ENCODE assay signal across 17 cellular contexts in genomic region chr12:16136206-16136605, GRCh38.
"Had no signal": no experiment of that assay in that cellular context is flagged by ENCODE, and none has a peak within 500 bp of the region (broad histone marks: within the 10 kb centered on the region; RNA-seq: fewer than 3 reads in every experiment).

No MANE protein-coding gene starts in this region.

- H3K27me3 Mint-ChIP-seq: dendritic cell treated with granulocyte-macrophage colony-stimulating factor and Interleukin-4, amounts not matched to agents 40 ng/mL and 50 ng/mL, for 4 days; effector memory CD8-positive, alpha-beta T cell; naive thymus-derived CD4-positive, alpha-beta T cell; progenitor cell of endocrine pancreas had no signal

- H3K4me3 ChIP-seq: ovary, smooth muscle cell had no signal

- ATAC-seq: effector memory CD8-positive, alpha-beta T cell; foreskin keratinocyte; left ventricle myocardium superior; naive thymus-derived CD4-positive, alpha-beta T cell; right cardiac atrium had no signal

- H3K36me3 Mint-ChIP-seq: immature natural killer cell had no signal

- H3K4me2 ChIP-seq: smooth muscle cell had no signal

- H3K9me3 ChIP-seq: ovary had no signal

- DNase-seq: effector memory CD8-positive, alpha-beta T cell; erythroblast; foreskin keratinocyte; immature natural killer cell; left ventricle myocardium superior; mammary epithelial cell; naive thymus-derived CD4-positive, alpha-beta T cell; nucleus accumbens; ovary; right cardiac atrium; stimulated activated CD4-positive, alpha-beta T cell treated with anti-CD3 and anti-CD28 coated beads, Interleukin-2, amount 100 ng/mL, for 48 hours; stimulated activated naive CD4-positive, alpha-beta T cell treated with Interleukin-2 at 50 U/mL for 16 hours; trophoblast cell had no signal

- H3K36me3 ChIP-seq: ovary had no signal

- H3K4me3 Mint-ChIP-seq: dendritic cell treated with granulocyte-macrophage colony-stimulating factor and Interleukin-4, amounts not matched to agents 40 ng/mL and 50 ng/mL, for 4 days; effector memory CD8-positive, alpha-beta T cell; immature natural killer cell; naive thymus-derived CD4-positive, alpha-beta T cell; neural crest cell had no signal

- H3K27me3 ChIP-seq: foreskin keratinocyte, ovary had no signal

- H3K4me1 ChIP-seq: foreskin keratinocyte had no signal

- H3K4me1 Mint-ChIP-seq: immature natural killer cell; naive thymus-derived CD4-positive, alpha-beta T cell; neural crest cell had no signal

- H3K27ac ChIP-seq: foreskin keratinocyte, ovary had no signal

- H3K27ac Mint-ChIP-seq: dendritic cell treated with granulocyte-macrophage colony-stimulating factor and Interleukin-4, amounts not matched to agents 40 ng/mL and 50 ng/mL, for 4 days; effector memory CD8-positive, alpha-beta T cell; immature natural killer cell; naive thymus-derived CD4-positive, alpha-beta T cell; progenitor cell of endocrine pancreas had no signal
